1 cellular context compared by ENCODE assay signal in genomic region chr1:222104661-222105392, GRCh38.
TF ChIP-seq lines count a peak whose summit lies in the region.

No MANE protein-coding gene starts in this region.

TF ChIP-seq in IMR-90, 13 proteins besides CTCF, POLR2A, EP300 and RAD21 (continued from another document):
- TF ChIP-seq CHD1 (IDR thresholded peaks at IDR 0.05; ENCODE audit: low read depth, low read length) (no peak), ELK1 (IDR thresholded peaks at IDR 0.05; ENCODE audit: borderline replicate concordance, low read depth, low read length) (no peak), RFX5 (IDR thresholded peaks at IDR 0.05; ENCODE audit: low read depth, low read length) (no peak), NFE2L2 (IDR thresholded peaks at IDR 0.05; ENCODE audit: low read depth, low read length) (no peak)
